Comparison of ENCODE assay signal across 15 cellular contexts in the genomic region with DNA sequence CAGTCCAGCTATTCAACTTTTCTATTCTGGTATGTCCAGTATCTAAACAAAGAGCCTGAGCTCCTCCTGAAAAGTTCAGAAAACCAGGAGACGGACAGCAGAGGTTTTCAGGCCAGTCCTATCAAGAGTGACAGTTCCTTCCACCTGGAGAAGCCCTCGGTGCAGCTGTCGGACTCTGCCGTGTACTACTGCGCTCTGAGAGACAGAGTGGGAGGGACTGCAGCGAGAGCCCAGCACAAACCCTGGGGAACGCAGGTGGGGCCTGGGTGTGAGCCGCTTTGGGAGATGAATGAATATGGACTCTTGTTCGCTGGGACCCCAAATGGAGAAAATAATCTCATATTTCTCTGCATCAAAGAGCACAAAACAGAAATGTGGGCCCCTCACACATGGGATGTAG.
DNase-seq lines count a peak whose midpoint lies in the region; ATAC-seq and TF ChIP-seq lines count a peak whose summit lies in the region.
"Had no signal": no experiment of that assay in that cellular context is flagged by ENCODE, and none has a peak within 500 bp of the region (broad histone marks: within the 10 kb centered on the region; RNA-seq: fewer than 3 reads in every experiment).

No MANE protein-coding gene starts in this region.

- no peaks in the 10 kb centered on the region for H3K27me3 Mint-ChIP-seq in activated T-helper 17 cell treated with anti-CD3 and anti-CD28 coated beads, Interleukin-2, amount 50 U/mL, for 72 hours
- H3K27me3 Mint-ChIP-seq in naive thymus-derived CD8-positive, alpha-beta T cell = no peaks in the 10 kb centered on the region
- peaks cover 6% of the 10 kb centered on the region for H3K27me3 Mint-ChIP-seq in progenitor cell of endocrine pancreas

- peaks cover 5% of the 10 kb centered on the region for H3K36me3 Mint-ChIP-seq in activated T-helper 17 cell treated with anti-CD3 and anti-CD28 coated beads, Interleukin-2, amount 50 U/mL, for 72 hours (ENCODE audit: low read depth)
- H3K36me3 Mint-ChIP-seq in naive thymus-derived CD8-positive, alpha-beta T cell = no peaks in the 10 kb centered on the region
- no peaks in the 10 kb centered on the region for H3K36me3 Mint-ChIP-seq in progenitor cell of endocrine pancreas (ENCODE audit: insufficient read depth)

- peak; percentile 29 for DNase-seq in activated T-cell treated with anti-CD3 and anti-CD28 coated beads, Interleukin-2, amount 50 U/mL, for 1 hour
- DNase-seq in activated T-cell treated with anti-CD3 and anti-CD28 coated beads for 4 hours = no peak
- peak in 1 of 10 donors; percentile 12 for DNase-seq in naive thymus-derived CD8-positive, alpha-beta T cell
- DNase-seq in progenitor cell of endocrine pancreas (ENCODE audit: low spot score, unreplicated experiment) = no peak
- DNase-seq in amygdala (lab: John Stamatoyannopoulos, UW) = no peak
- no peak for DNase-seq in body of pancreas
- DNase-seq: activated B cell treated with CpG ODN at 0.5 μM for 24 hours, foreskin keratinocyte, kidney glomerular epithelial cell, NCI-H187, NCI-H446, retina had no signal

- intact Hi-C loops in body of pancreas (cut with DNase I) = no loop called here

- H4K20me1 ChIP-seq in KMS-11 (ENCODE audit: insufficient read depth) = no peaks in the 10 kb centered on the region

- H3K27me3 ChIP-seq in KMS-11 (ENCODE audit: insufficient read depth, low read depth) (no peaks in the 10 kb centered on the region), body of pancreas (no peaks in the 10 kb centered on the region)

- no peaks in the 10 kb centered on the region for H3K4me1 ChIP-seq in KMS-11 (ENCODE audit: low read depth, poor library complexity, severe bottlenecking)
- no peaks in the 10 kb centered on the region for H3K4me1 ChIP-seq in body of pancreas
- H3K4me1 ChIP-seq: foreskin keratinocyte had no signal

- peak overlapping the region; percentile 87 for H3K27ac Mint-ChIP-seq in activated T-helper 17 cell treated with anti-CD3 and anti-CD28 coated beads, Interleukin-2, amount 50 U/mL, for 72 hours
- H3K27ac Mint-ChIP-seq in naive thymus-derived CD8-positive, alpha-beta T cell = peak overlapping the region; percentile 85 to 97 (median 94)
- H3K27ac Mint-ChIP-seq in progenitor cell of endocrine pancreas = no peak overlapping the region
- H3K27ac Mint-ChIP-seq: activated B cell treated with CpG ODN at 0.5 μM for 24 hours had no signal

- 64 to 67% methylated on average over 9 of the region's 9 CpGs for WGBS in body of pancreas, 2 donors

- H3K9ac ChIP-seq in KMS-11 = no peak overlapping the region

- H3K4me1 Mint-ChIP-seq in activated T-helper 17 cell treated with anti-CD3 and anti-CD28 coated beads, Interleukin-2, amount 50 U/mL, for 72 hours = peaks cover 4% of the 10 kb centered on the region
- peaks cover 7 to 36% (median 20%) of the 10 kb centered on the region in 4 donors for H3K4me1 Mint-ChIP-seq in naive thymus-derived CD8-positive, alpha-beta T cell
- peaks cover 6% of the 10 kb centered on the region for H3K4me1 Mint-ChIP-seq in progenitor cell of endocrine pancreas (ENCODE audit: low read depth)
- H3K4me1 Mint-ChIP-seq: activated B cell treated with CpG ODN at 0.5 μM for 24 hours had no signal

- H3K36me3 ChIP-seq in KMS-11 (ENCODE audit: insufficient read depth) = no peaks in the 10 kb centered on the region
- H3K36me3 ChIP-seq in body of pancreas (replicated peaks in 1 of 2; ENCODE audit: insufficient read depth in 1 of 2, low read depth in 2 of 2) = no peaks in the 10 kb centered on the region

- H3K79me2 ChIP-seq in KMS-11 (ENCODE audit: insufficient read depth, low read depth) = no peaks in the 10 kb centered on the region

- H3K27ac ChIP-seq in KMS-11 (no peak overlapping the region), body of pancreas (no peak overlapping the region)
- H3K27ac ChIP-seq: foreskin keratinocyte had no signal

- H3K9me3 ChIP-seq in body of pancreas = no peaks in the 10 kb centered on the region

- no peaks in the 10 kb centered on the region for H3K9me3 Mint-ChIP-seq in activated T-helper 17 cell treated with anti-CD3 and anti-CD28 coated beads, Interleukin-2, amount 50 U/mL, for 72 hours
- no peaks in the 10 kb centered on the region for H3K9me3 Mint-ChIP-seq in naive thymus-derived CD8-positive, alpha-beta T cell
- H3K9me3 Mint-ChIP-seq in progenitor cell of endocrine pancreas (ENCODE audit: low read depth) = peaks cover 4% of the 10 kb centered on the region
- H3K9me3 Mint-ChIP-seq: activated B cell treated with CpG ODN at 0.5 μM for 24 hours had no signal

- no peak for TF ChIP-seq CTCF in KMS-11 (conservative IDR thresholded peaks at IDR 0.05; ENCODE audit: low read depth, low read length)
- TF ChIP-seq CTCF in progenitor cell of endocrine pancreas (IDR thresholded peaks at IDR 0.05; ENCODE audit: unreplicated experiment) = no peak
- TF ChIP-seq CTCF in body of pancreas (IDR thresholded peaks at IDR 0.05) = no peak

- peak overlapping the region; percentile 41; the same call in 1 of the 2 replicates for H2AFZ ChIP-seq in KMS-11 (ENCODE audit: low read depth)

- H3K4me3 ChIP-seq in KMS-11 (IDR thresholded peaks at IDR 0.05; ENCODE audit: insufficient read depth, low read depth, low read length) (no peak overlapping the region), body of pancreas (no peak overlapping the region)
- H3K4me3 ChIP-seq: GM12878 had no signal

- POLR2A ChIA-PET in naive thymus-derived CD8-positive, alpha-beta T cell (lab: Charles Lee) = interaction anchor here (0.5 to 1.8 kb wide), 8 partner anchors 10 to 567 kb away, joined by 3 to 8 read pairs (median 3); no protein-coding TSS in a partner anchor

- no peak overlapping the region for H3K4me2 ChIP-seq in KMS-11

- H3K4me3 Mint-ChIP-seq in activated T-helper 17 cell treated with anti-CD3 and anti-CD28 coated beads, Interleukin-2, amount 50 U/mL, for 72 hours = peak overlapping the region; percentile 81
- peak overlapping the region; percentile 73 to 88 (median 83) for H3K4me3 Mint-ChIP-seq in naive thymus-derived CD8-positive, alpha-beta T cell
- no peak overlapping the region for H3K4me3 Mint-ChIP-seq in progenitor cell of endocrine pancreas (ENCODE audit: low read depth)
- H3K4me3 Mint-ChIP-seq: activated B cell treated with CpG ODN at 0.5 μM for 24 hours had no signal

- peak; percentile 40 for ATAC-seq in activated T-helper 17 cell treated with anti-CD3 and anti-CD28 coated beads, Interleukin-2, amount 50 U/mL, for 72 hours (replicated peaks)
- ATAC-seq in naive thymus-derived CD8-positive, alpha-beta T cell = peak; percentile 44 to 60
- ATAC-seq in body of pancreas = no peak

- TF ChIP-seq POLR2A in body of pancreas (IDR thresholded peaks at IDR 0.05) = no peak
